12 cellular contexts compared by ENCODE assay signal in the genomic region with DNA sequence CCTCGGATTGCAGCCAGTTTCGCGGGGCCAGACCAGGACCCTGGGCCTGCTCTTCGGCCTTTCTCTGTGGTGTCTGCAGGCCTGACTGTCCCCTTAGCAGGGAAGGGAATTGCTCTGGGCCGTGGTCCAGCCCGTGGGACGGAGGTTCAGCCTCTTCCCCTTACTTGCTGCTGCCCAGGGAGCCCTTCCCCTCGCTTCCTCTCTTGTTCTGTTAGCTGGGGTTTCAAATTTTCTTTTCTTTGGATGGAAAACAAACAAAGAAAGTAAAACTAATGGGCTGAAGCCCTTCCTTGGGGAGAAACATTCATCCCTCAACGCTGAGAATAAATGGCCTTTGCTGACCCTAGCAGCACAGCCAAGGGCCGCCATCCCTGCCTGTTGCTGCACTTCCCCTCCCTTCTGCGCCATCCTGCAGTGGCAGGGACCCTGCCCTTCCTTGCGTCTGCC. TPM values are rescaled to one million over a fixed set of nuclear protein-coding genes. Genes with fewer than 3 reads are reported as not detected.
A peak's percentile ranks its signal among the peaks of the same experiment; 100 is the strongest.
DNase-seq lines count a peak whose midpoint lies in the region; ATAC-seq and TF ChIP-seq lines count a peak whose summit lies in the region.
"Had no signal": no experiment of that assay in that cellular context is flagged by ENCODE, and none has a peak within 500 bp of the region (broad histone marks: within the 10 kb centered on the region; RNA-seq: fewer than 3 reads in every experiment).

No MANE protein-coding gene starts in this region.

- 46 to 52% methylated on average over 5 to 12 of the region's 12 CpGs for WGBS in esophagus squamous epithelium, 2 donors
- 87 to 88% methylated on average over 6 to 8 of the region's 12 CpGs for WGBS in mesodermal cell (ENCODE audit: insufficient coverage in 2 of 2), 2 experiments
- WGBS in suprapubic skin, result 47% methylated on average over 11 of the region's 12 CpGs

- intact Hi-C loops in esophagus squamous epithelium (cut with DNase I), result no loop called here

- H3K9me3 ChIP-seq in esophagus squamous epithelium (no peaks in the 10 kb centered on the region), mesodermal cell (ENCODE audit: control insufficient read depth, low read length) (no peaks in the 10 kb centered on the region), suprapubic skin (no peaks in the 10 kb centered on the region)

- H3K4me3 ChIP-seq in NB4 (ENCODE audit: low read depth, low read length) (peak overlapping the region; percentile 46), esophagus squamous epithelium (no peak overlapping the region), mesodermal cell (ENCODE audit: extremely low read depth, insufficient read depth, low read length, poor library complexity, severe bottlenecking) (no peak overlapping the region), suprapubic skin (no peak overlapping the region)

- H3K27ac ChIP-seq in esophagus squamous epithelium (peak overlapping the region in 3 of 4 donors; percentile 56 to 72 (median 65)), mesodermal cell (ENCODE audit: low read depth, low read length, severe bottlenecking) (peak overlapping the region; percentile 41), suprapubic skin (peak overlapping the region; percentile 15)

- ATAC-seq in HG03565 (IDR thresholded peaks at IDR 0.05; ENCODE audit: unreplicated experiment), result no peak
- ATAC-seq in GM18868 (IDR thresholded peaks at IDR 0.05; ENCODE audit: unreplicated experiment), result no peak
- ATAC-seq: activated CD4-positive, alpha-beta T cell treated with anti-CD3 and anti-CD28 coated beads for 36 hours had no signal

- H3K4me1 ChIP-seq in esophagus squamous epithelium (peaks cover 10 to 89% (median 56%) of the 10 kb centered on the region in 3 donors), mesodermal cell (ENCODE audit: control insufficient read depth, insufficient read depth, low read length, poor library complexity, severe bottlenecking) (peaks cover 52% of the 10 kb centered on the region), suprapubic skin (peaks cover 78% of the 10 kb centered on the region)

- TF ChIP-seq CTCF in NB4 (IDR thresholded peaks at IDR 0.05; ENCODE audit: low read depth, low read length), result no peak
- TF ChIP-seq CTCF in esophagus squamous epithelium (IDR thresholded peaks at IDR 0.05), result no peak
- TF ChIP-seq CTCF in suprapubic skin (IDR thresholded peaks at IDR 0.05), result no peak

- DNase-seq in NB4 (ENCODE audit: low read depth) (peak; percentile 43), esophagus squamous epithelium (lab: John Stamatoyannopoulos, UW) (no peak), suprapubic skin (ENCODE audit: low spot score in 2 of 2) (peak in 1 of 2 donors; percentile 75), NCI-H748 treated with DMSO at 0.1 percent for 48 hours (lab: John Stamatoyannopoulos, UW) (no peak), UCSD-AML1 (lab: John Stamatoyannopoulos, UW; ENCODE audit: unreplicated experiment) (no peak)
- DNase-seq: activated CD4-positive, alpha-beta T cell treated with anti-CD3 and anti-CD28 coated beads for 36 hours; NCI-H2171; SIG-M5; stimulated activated naive CD4-positive, alpha-beta T cell had no signal

- H3K36me3 ChIP-seq in esophagus squamous epithelium, result no peaks in the 10 kb centered on the region
- no peaks in the 10 kb centered on the region for H3K36me3 ChIP-seq in mesodermal cell (ENCODE audit: control insufficient read depth, insufficient read depth, low read length)
- no peaks in the 10 kb centered on the region for H3K36me3 ChIP-seq in suprapubic skin

- H3K27me3 ChIP-seq in esophagus squamous epithelium, result no peaks in the 10 kb centered on the region
- no peaks in the 10 kb centered on the region for H3K27me3 ChIP-seq in suprapubic skin

- TF ChIP-seq EP300 in suprapubic skin (IDR thresholded peaks at IDR 0.05), result no peak

- TF ChIP-seq POLR2A in NB4 (IDR thresholded peaks at IDR 0.05; ENCODE audit: extremely low read depth, insufficient read length) (no peak), esophagus squamous epithelium (IDR thresholded peaks at IDR 0.05) (no peak), suprapubic skin (IDR thresholded peaks at IDR 0.05) (no peak)

RNA-seq across cellular contexts. Expression of a gene that starts 52.4 kb away (rescaled TPM):
- total RNA-seq in esophagus squamous epithelium (10 to 100 TPM in 1 of 4 donors, 1 to 10 TPM in 3; 3.3 to 15.3 (median 6.9) TPM), suprapubic skin (10 to 100 TPM; 22.0 to 54.6 (median 30.0) TPM)
- polyA plus RNA-seq in mesodermal cell (2013, experiment 1 of 2), result 26.8 TPM
- polyA plus RNA-seq in mesodermal cell (2013, experiment 2 of 2), result 24.5 TPM

Comparison
In these comparisons a context has a peak if more than half of its experiments do, and no peak if none do; other contexts are left out.
1. H3K27ac ChIP-seq: peak in every context shown above with its lines; median percentile 65 in esophagus squamous epithelium; 41 in mesodermal cell; 15 in suprapubic skin.